Comparison of ENCODE assay signal across 12 cellular contexts in the genomic region with DNA sequence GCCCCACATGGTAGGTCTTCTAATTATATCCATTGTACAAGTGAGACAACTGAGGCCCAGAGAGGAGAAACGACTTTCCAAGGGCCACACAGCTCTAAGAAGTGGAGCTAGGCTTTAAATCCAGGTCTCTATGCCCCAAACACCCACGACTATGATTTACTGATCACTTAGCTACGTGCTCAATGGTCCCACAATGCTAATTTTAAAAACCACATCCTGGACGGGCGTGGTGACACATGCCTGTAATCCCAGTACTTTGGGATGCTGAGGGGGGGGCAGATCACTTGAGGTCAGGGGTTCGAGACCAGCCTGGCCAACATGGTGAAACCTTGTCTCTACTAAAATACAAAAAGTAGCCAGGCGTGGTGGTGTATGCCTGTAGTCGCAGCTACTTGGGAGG. TPM values are rescaled to one million over a fixed set of nuclear protein-coding genes. Genes with fewer than 3 reads are reported as not detected.
A peak's percentile ranks its signal among the peaks of the same experiment; 100 is the strongest.
DNase-seq lines count a peak whose midpoint lies in the region; ATAC-seq and TF ChIP-seq lines count a peak whose summit lies in the region.
"Had no signal": no experiment of that assay in that cellular context is flagged by ENCODE, and none has a peak within 500 bp of the region (broad histone marks: within the 10 kb centered on the region; RNA-seq: fewer than 3 reads in every experiment).

No MANE protein-coding gene starts in this region.

- H3K4me3 ChIP-seq in breast epithelium, result no peak overlapping the region
- H3K4me3 ChIP-seq in mucosa of descending colon, result no peak overlapping the region

- no peak for TF ChIP-seq CTCF in MCF 10A (IDR thresholded peaks at IDR 0.05; ENCODE audit: unreplicated experiment)
- no peak for TF ChIP-seq CTCF in breast epithelium (IDR thresholded peaks at IDR 0.05)
- TF ChIP-seq CTCF in mucosa of descending colon (IDR thresholded peaks at IDR 0.05), result no peak

- CTCF ChIA-PET in MCF 10A (lab: Yijun Ruan, JAX), result interaction anchor here (0.9 to 1.0 kb wide), 2 partner anchors 29 to 31 kb away, joined by 3 to 5 read pairs; no protein-coding TSS in a partner anchor
- CTCF ChIA-PET in activated CD4-positive, alpha-beta memory T cell treated with anti-CD3 and anti-CD28 coated beads, Interleukin-2, amount 10 ng/mL, durations not matched to agents 7 days and 5 days (lab: Charles Lee), result interaction anchor here (0.7 to 3.7 kb wide), 5 partner anchors 8 to 240 kb away, joined by 3 to 36 read pairs (median 4); a partner anchor contains a TSS

- DNase-seq in MCF 10A (ENCODE audit: unreplicated experiment) (peak; percentile 1), breast epithelium (ENCODE audit: low spot score in 2 of 2) (no peak), NCI-H2029 treated with DMSO at 0.1 percent for 48 hours (lab: John Stamatoyannopoulos, UW) (no peak), activated gamma-delta T cell (lab: John Stamatoyannopoulos, UW) (no peak), mucosa of descending colon (no peak)
- DNase-seq in activated CD4-positive, alpha-beta memory T cell treated with anti-CD3 and anti-CD28 coated beads, Interleukin-2, amount 10 ng/mL, durations not matched to agents 7 days and 5 days, result peak; percentile 49
- DNase-seq in stimulated activated naive B cell treated with anti-CD40 and anti-IgM and Interleukin-4, amounts not matched to agents 10 μg/mL and 1 μg/mL and 100 μg/mL, for 72 hours, result no peak
- DNase-seq: IMR-90, NCI-H2171 treated with DMSO at 0.1 percent for 48 hours, SHP77 had no signal

- no peaks in the 10 kb centered on the region for H3K4me1 Mint-ChIP-seq in MCF 10A (ENCODE audit: insufficient read depth, unreplicated experiment)
- H3K4me1 Mint-ChIP-seq in activated CD4-positive, alpha-beta memory T cell treated with anti-CD3 and anti-CD28 coated beads, Interleukin-2, amount 10 ng/mL, durations not matched to agents 7 days and 5 days, result peaks cover 37% of the 10 kb centered on the region
- peaks cover 26 to 69% of the 10 kb centered on the region in 2 donors for H3K4me1 Mint-ChIP-seq in stimulated activated naive B cell treated with anti-CD40 and anti-IgM and Interleukin-4, amounts not matched to agents 10 μg/mL and 1 μg/mL and 100 μg/mL, for 72 hours

- no peaks in the 10 kb centered on the region for H3K9me3 ChIP-seq in breast epithelium
- no peaks in the 10 kb centered on the region for H3K9me3 ChIP-seq in mucosa of descending colon

- no peaks in the 10 kb centered on the region for H3K36me3 ChIP-seq in breast epithelium
- no peaks in the 10 kb centered on the region for H3K36me3 ChIP-seq in mucosa of descending colon (ENCODE audit: low read depth)

- no peak overlapping the region for H3K27ac Mint-ChIP-seq in MCF 10A (ENCODE audit: low read depth, unreplicated experiment)
- peak overlapping the region; percentile 93 for H3K27ac Mint-ChIP-seq in activated CD4-positive, alpha-beta memory T cell treated with anti-CD3 and anti-CD28 coated beads, Interleukin-2, amount 10 ng/mL, durations not matched to agents 7 days and 5 days
- peak overlapping the region; percentile 94 for H3K27ac Mint-ChIP-seq in stimulated activated naive B cell treated with anti-CD40 and anti-IgM and Interleukin-4, amounts not matched to agents 10 μg/mL and 1 μg/mL and 100 μg/mL, for 72 hours

- POLR2A ChIA-PET in MCF 10A (lab: Yijun Ruan, JAX), result interaction anchor here (1.0 kb wide), 1 partner anchor 97 kb away, joined by 3 read pairs; a partner anchor contains a TSS
- POLR2A ChIA-PET in activated CD4-positive, alpha-beta memory T cell treated with anti-CD3 and anti-CD28 coated beads, Interleukin-2, amount 10 ng/mL, durations not matched to agents 7 days and 5 days (lab: Charles Lee), result interaction anchor here (0.5 to 2.7 kb wide), 6 partner anchors 9 to 387 kb away, joined by 3 to 18 read pairs (median 5); a partner anchor contains a TSS

- no peaks in the 10 kb centered on the region for H3K27me3 ChIP-seq in breast epithelium

- no peaks in the 10 kb centered on the region for H3K27me3 Mint-ChIP-seq in MCF 10A (ENCODE audit: insufficient read depth, unreplicated experiment)
- H3K27me3 Mint-ChIP-seq in activated CD4-positive, alpha-beta memory T cell treated with anti-CD3 and anti-CD28 coated beads, Interleukin-2, amount 10 ng/mL, durations not matched to agents 7 days and 5 days, result peaks cover 4% of the 10 kb centered on the region
- H3K27me3 Mint-ChIP-seq in stimulated activated naive B cell treated with anti-CD40 and anti-IgM and Interleukin-4, amounts not matched to agents 10 μg/mL and 1 μg/mL and 100 μg/mL, for 72 hours, result no peaks in the 10 kb centered on the region

- ATAC-seq in HG03066 (IDR thresholded peaks at IDR 0.05; ENCODE audit: low read depth, unreplicated experiment) (peak; percentile 3), mucosa of descending colon (no peak)
- ATAC-seq in stimulated activated naive B cell treated with anti-CD40 and anti-IgM and Interleukin-4, amounts not matched to agents 10 μg/mL and 1 μg/mL and 100 μg/mL, for 72 hours (replicated peaks), result peak; percentile 29

- H3K4me3 Mint-ChIP-seq in MCF 10A (ENCODE audit: unreplicated experiment), result no peak overlapping the region
- H3K4me3 Mint-ChIP-seq in activated CD4-positive, alpha-beta memory T cell treated with anti-CD3 and anti-CD28 coated beads, Interleukin-2, amount 10 ng/mL, durations not matched to agents 7 days and 5 days, result peak overlapping the region; percentile 54
- H3K4me3 Mint-ChIP-seq in stimulated activated naive B cell treated with anti-CD40 and anti-IgM and Interleukin-4, amounts not matched to agents 10 μg/mL and 1 μg/mL and 100 μg/mL, for 72 hours, result peak overlapping the region; percentile 10 to 63
- H3K4me3 Mint-ChIP-seq: CD4-positive, CD25-positive, alpha-beta regulatory T cell had no signal

- BruUV-seq in MCF 10A (replicated peaks; lab: Mats Ljungman, UMichigan), result no TSS peak

- TF ChIP-seq POLR2A in breast epithelium (IDR thresholded peaks at IDR 0.05), result no peak

- H3K4me1 ChIP-seq in breast epithelium, result no peaks in the 10 kb centered on the region
- no peaks in the 10 kb centered on the region for H3K4me1 ChIP-seq in mucosa of descending colon (ENCODE audit: low read depth)

- intact Hi-C loops in MCF 10A (cut with micrococcal nuclease) (no loop called here), breast epithelium (cut with DNase I; ENCODE audit: low total_unique reads) (no loop called here), mucosa of descending colon (cut with DNase I, micrococcal nuclease) (no loop called here)

- no peak overlapping the region for H3K27ac ChIP-seq in breast epithelium

- H3K9me3 Mint-ChIP-seq in MCF 10A (ENCODE audit: unreplicated experiment), result no peaks in the 10 kb centered on the region
- H3K9me3 Mint-ChIP-seq in activated CD4-positive, alpha-beta memory T cell treated with anti-CD3 and anti-CD28 coated beads, Interleukin-2, amount 10 ng/mL, durations not matched to agents 7 days and 5 days, result no peaks in the 10 kb centered on the region
- no peaks in the 10 kb centered on the region for H3K9me3 Mint-ChIP-seq in stimulated activated naive B cell treated with anti-CD40 and anti-IgM and Interleukin-4, amounts not matched to agents 10 μg/mL and 1 μg/mL and 100 μg/mL, for 72 hours

- no peaks in the 10 kb centered on the region for H3K36me3 Mint-ChIP-seq in MCF 10A (ENCODE audit: insufficient read depth, unreplicated experiment)
- no peaks in the 10 kb centered on the region for H3K36me3 Mint-ChIP-seq in activated CD4-positive, alpha-beta memory T cell treated with anti-CD3 and anti-CD28 coated beads, Interleukin-2, amount 10 ng/mL, durations not matched to agents 7 days and 5 days (ENCODE audit: low read depth)
- H3K36me3 Mint-ChIP-seq in stimulated activated naive B cell treated with anti-CD40 and anti-IgM and Interleukin-4, amounts not matched to agents 10 μg/mL and 1 μg/mL and 100 μg/mL, for 72 hours, result no peaks in the 10 kb centered on the region
- H3K36me3 Mint-ChIP-seq: CD4-positive, CD25-positive, alpha-beta regulatory T cell had no signal

RNA-seq across cellular contexts. Expression of a gene that starts 8.4 kb away (rescaled TPM):
- total RNA-seq in MCF 10A (2022) (107 and 144 TPM in 2 replicates), breast epithelium (10 to 100 TPM; 67.6 to 75.4 (median 67.8) TPM), mucosa of descending colon (100 to 1,000 TPM; 166 to 281 (median 272) TPM)
- 10 to 100 TPM; 81.1 to 97.8 TPM for total RNA-seq in activated CD4-positive, alpha-beta memory T cell treated with anti-CD3 and anti-CD28 coated beads, Interleukin-2, amount 10 ng/mL, durations not matched to agents 7 days and 5 days

RNA-seq across cellular contexts. Expression of a gene that starts 31.7 kb away (rescaled TPM):
- total RNA-seq in MCF 10A (2022) (31.0 and 34.7 TPM in 2 replicates), breast epithelium (10 to 100 TPM; 19.2 to 24.0 (median 22.0) TPM), mucosa of descending colon (10 to 100 TPM; 20.5 to 26.7 (median 23.3) TPM)
- total RNA-seq in activated CD4-positive, alpha-beta memory T cell treated with anti-CD3 and anti-CD28 coated beads, Interleukin-2, amount 10 ng/mL, durations not matched to agents 7 days and 5 days, result 10 to 100 TPM; 22.4 to 23.6 TPM

RNA-seq across cellular contexts. Expression of a gene that starts 38.1 kb away (rescaled TPM):
- total RNA-seq in MCF 10A (2022), result not detected in 2 replicates
- total RNA-seq in breast epithelium, result 1 to 10 TPM in 1 of 3 donors, under 1 TPM in 1, not detected in 1; 0.80 to 2.3 TPM
- total RNA-seq in activated CD4-positive, alpha-beta memory T cell treated with anti-CD3 and anti-CD28 coated beads, Interleukin-2, amount 10 ng/mL, durations not matched to agents 7 days and 5 days, result under 1 TPM; 0.25 to 0.45 TPM
- total RNA-seq in mucosa of descending colon, result 1 to 10 TPM in 2 of 3 donors, under 1 TPM in 1; 0.51 to 1.8 (median 1.2) TPM
- total RNA-seq: CD4-positive, CD25-positive, alpha-beta regulatory T cell had no signal

RNA-seq across cellular contexts. Expression of a gene that starts 47.1 kb away (rescaled TPM):
- total RNA-seq in MCF 10A (2022), result 1.9 and 2.1 TPM in 2 replicates
- 100 to 1,000 TPM in 1 of 3 donors, 10 to 100 TPM in 2; 38.3 to 114 (median 54.3) TPM for total RNA-seq in breast epithelium
- total RNA-seq in activated CD4-positive, alpha-beta memory T cell treated with anti-CD3 and anti-CD28 coated beads, Interleukin-2, amount 10 ng/mL, durations not matched to agents 7 days and 5 days, result 10 to 100 TPM; 13.7 to 14.9 TPM
- total RNA-seq in mucosa of descending colon, result 100 to 1,000 TPM in 2 of 3 donors, 10 to 100 TPM in 1; 84.8 to 175 (median 129) TPM

Comparison
In these comparisons a context has a peak if more than half of its experiments do, and no peak if none do; other contexts are left out.
1. DNase-seq: peak in MCF 10A (single experiment) and activated CD4-positive, alpha-beta memory T cell treated with anti-CD3 and anti-CD28 coated beads, Interleukin-2, amount 10 ng/mL, durations not matched to agents 7 days and 5 days (single experiment); none in breast epithelium (0 of 2), stimulated activated naive B cell treated with anti-CD40 and anti-IgM and Interleukin-4, amounts not matched to agents 10 μg/mL and 1 μg/mL and 100 μg/mL, for 72 hours (single experiment), NCI-H2029 treated with DMSO at 0.1 percent for 48 hours (single experiment), activated gamma-delta T cell (single experiment) and mucosa of descending colon (0 of 3).